In genomic region chr5:138458856-138459255, GRCh38 we compare ENCODE assay signal across 16 cellular contexts. TPM values are rescaled to one million over a fixed set of nuclear protein-coding genes. Genes with fewer than 3 reads are reported as not detected.
DNase-seq lines count a peak whose midpoint lies in the region; ATAC-seq, FAIRE-seq and TF ChIP-seq lines count a peak whose summit lies in the region.
"Had no signal": no experiment of that assay in that cellular context is flagged by ENCODE, and none has a peak within 500 bp of the region (broad histone marks: within the 10 kb centered on the region; RNA-seq: fewer than 3 reads in every experiment).

No MANE protein-coding gene starts in this region.

- H2AFZ ChIP-seq in MM.1S (ENCODE audit: low read length) (peak overlapping the region; percentile 68), GM12878 (ENCODE audit: control insufficient read depth, low read depth, low read length) (peak overlapping the region; percentile 71; the same call in 1 of the 2 replicates), neuronal stem cell (ENCODE audit: low read length) (peak overlapping the region; percentile 93)

- H3K4me2 ChIP-seq in MM.1S (ENCODE audit: low read depth, low read length): no peak overlapping the region
- H3K4me2 ChIP-seq in GM12878 (ENCODE audit: control insufficient read depth, insufficient read depth): no peak overlapping the region
- no peak overlapping the region for H3K4me2 ChIP-seq in neuronal stem cell (ENCODE audit: insufficient read depth, low read length, poor library complexity, severe bottlenecking)

- no peaks in the 10 kb centered on the region for H3K79me1 ChIP-seq in neuronal stem cell (ENCODE audit: low read depth, low read length)

- H3K4me1 ChIP-seq in MM.1S (ENCODE audit: low read length) (peaks cover 8% of the 10 kb centered on the region), GM12878 (ENCODE audit: control insufficient read depth, insufficient read depth, low read length) (peaks cover 14% of the 10 kb centered on the region), neuronal stem cell (ENCODE audit: control insufficient read depth in 2 of 2, insufficient read depth in 1 of 2, low read depth in 1 of 2, low read length in 2 of 2) (peaks cover 8 to 21% of the 10 kb centered on the region in 2 donors)

- no peak overlapping the region for H4K8ac ChIP-seq in neuronal stem cell (ENCODE audit: low read depth, low read length)

- no peak overlapping the region for H3K14ac ChIP-seq in neuronal stem cell (ENCODE audit: low read length)

- H3K23ac ChIP-seq in neuronal stem cell (ENCODE audit: low read depth, low read length, poor library complexity): no peak overlapping the region

- no peak for FAIRE-seq in GM12878 (lab: Jason Lieb, UNC)

- H3K9ac ChIP-seq in MM.1S (ENCODE audit: low read length): no peak overlapping the region
- no peak overlapping the region for H3K9ac ChIP-seq in GM12878 (ENCODE audit: control insufficient read depth, insufficient read depth, low read length)
- H3K9ac ChIP-seq in neuronal stem cell (ENCODE audit: low read depth, low read length, poor library complexity): no peak overlapping the region

- H3K4me3 ChIP-seq in MM.1S (ENCODE audit: low read length) (no peak overlapping the region), GM12878 (no peak overlapping the region), neuronal stem cell (ENCODE audit: low read length in 2 of 2) (no peak overlapping the region)
- H3K4me3 ChIP-seq: colonic mucosa, esophagus muscularis mucosa, sigmoid colon had no signal

- H3K4me1 Mint-ChIP-seq in T-helper 1 cell treated with Interleukin-12 subunit alpha and Interleukin-12 subunit beta and Interleukin-4 antibody, amounts not matched to agents 30 μg/mL and 1 μg/mL, for 36 hours (ENCODE audit: low read depth): peaks cover 23% of the 10 kb centered on the region

- peak overlapping the region; percentile 53 for H3K18ac ChIP-seq in neuronal stem cell (ENCODE audit: low read length)

- no peak for TF ChIP-seq RAD21 in GM12878 (IDR thresholded peaks at IDR 0.05; ENCODE audit: insufficient read depth, low read depth, low read length)

- no peaks in the 10 kb centered on the region for H3K79me2 ChIP-seq in MM.1S (ENCODE audit: low read length)
- no peaks in the 10 kb centered on the region for H3K79me2 ChIP-seq in GM12878 (ENCODE audit: control insufficient read depth, insufficient read depth, low read length)

- no TSS peak for BruUV-seq in GM12878 (replicated peaks; lab: Mats Ljungman, UMichigan)

- ATAC-seq in GM12878 (no peak), GM18907 (IDR thresholded peaks at IDR 0.05; ENCODE audit: unreplicated experiment) (no peak)
- ATAC-seq: Panc1 had no signal

- H3K27ac ChIP-seq in MM.1S (ENCODE audit: low read length) (no peak overlapping the region), GM12878 (ENCODE audit: control insufficient read depth, insufficient read depth) (no peak overlapping the region), neuronal stem cell (replicated peaks; ENCODE audit: low read length) (no peak overlapping the region)
- H3K27ac ChIP-seq: 22Rv1, colonic mucosa, esophagus muscularis mucosa, sigmoid colon had no signal

- H3K27ac Mint-ChIP-seq in T-helper 1 cell treated with Interleukin-12 subunit alpha and Interleukin-12 subunit beta and Interleukin-4 antibody, amounts not matched to agents 30 μg/mL and 1 μg/mL, for 36 hours: peak overlapping the region; percentile 98

- no peak overlapping the region for H3K4ac ChIP-seq in neuronal stem cell (ENCODE audit: low read length)

- SMC1A ChIA-PET in GM12878 (lab: Charles Lee; ENCODE audit: uncharacterized antibody, unreplicated experiment): interaction anchor here (0.7 kb wide), 1 partner anchor 467 kb away, joined by 3 read pairs; no protein-coding TSS in a partner anchor

- no peak overlapping the region for H2BK5ac ChIP-seq in neuronal stem cell (ENCODE audit: low read length)

- peaks cover 3% of the 10 kb centered on the region for H3K36me3 Mint-ChIP-seq in T-helper 1 cell treated with Interleukin-12 subunit alpha and Interleukin-12 subunit beta and Interleukin-4 antibody, amounts not matched to agents 30 μg/mL and 1 μg/mL, for 36 hours (ENCODE audit: low read depth)

- no peaks in the 10 kb centered on the region for H3F3A ChIP-seq in MM.1S (ENCODE audit: insufficient read depth, low read length)

- TF ChIP-seq CTCF in MM.1S (IDR thresholded peaks at IDR 0.05; ENCODE audit: low read length): no peak
- TF ChIP-seq CTCF in GM12878 (IDR thresholded peaks at IDR 0.05 in 2 of 3, conservative IDR thresholded peaks at IDR 0.05 in 1 of 3; ENCODE audit: control insufficient read depth in 2 of 3, extremely low read depth in 1 of 3, insufficient read depth in 1 of 3, low read depth in 3 of 3, low read length in 3 of 3): no peak

- 66% methylated on average over 9 of the region's 9 CpGs for WGBS in GM12878 (ENCODE audit: insufficient coverage, insufficient replicate concordance, low lambda C conversion rate, missing lambda C conversion rate)
- no CpG with 5 or more reads among the region's 9 CpGs for WGBS in neuronal stem cell (ENCODE audit: extremely low coverage in 2 of 2, insufficient read length in 2 of 2, insufficient replicate concordance in 1 of 2), 2 donors

- H3K9me3 ChIP-seq in MM.1S (replicated peaks; ENCODE audit: insufficient read depth, low read length) (no peaks in the 10 kb centered on the region), GM12878 (replicated peaks; ENCODE audit: control insufficient read depth, insufficient read depth, low read length) (no peaks in the 10 kb centered on the region), neuronal stem cell (replicated peaks in 1 of 2; ENCODE audit: control insufficient read depth in 2 of 2, insufficient read depth in 1 of 2, low read depth in 1 of 2, low read length in 2 of 2) (no peaks in the 10 kb centered on the region)
- H3K9me3 ChIP-seq: colonic mucosa, esophagus muscularis mucosa, heart right ventricle, sigmoid colon had no signal

- no peak for TF ChIP-seq POLR2A in GM12878 (IDR thresholded peaks at IDR 0.05; ENCODE audit: low read depth, low read length)

- in situ Hi-C loops in GM12878 (cut with MboI): no loop called here

- no peak for DNase-seq in T-helper 1 cell
- DNase-seq in MM.1S: no peak
- no peak for DNase-seq in GM12878 (ENCODE audit: low read depth, low spot score)
- DNase-seq in neuronal stem cell (ENCODE audit: low spot score): no peak
- no peak for DNase-seq in NCI-H2171 treated with DMSO at 0.1 percent for 48 hours (lab: John Stamatoyannopoulos, UW)
- no peak for DNase-seq in NOMO-1 treated with dmso at 0.1 percent for 144 hours (lab: John Stamatoyannopoulos, UW; ENCODE audit: unreplicated experiment)
- DNase-seq: Calu3, NCI-H510A treated with DMSO at 0.1 percent for 48 hours, sigmoid colon had no signal

- POLR2A ChIA-PET in GM12878 (lab: Charles Lee): interaction anchor here (1.5 kb wide), 1 partner anchor 85 kb away, joined by 5 read pairs; no protein-coding TSS in a partner anchor

- peak overlapping the region; percentile 59 for H3K4me3 Mint-ChIP-seq in T-helper 1 cell treated with Interleukin-12 subunit alpha and Interleukin-12 subunit beta and Interleukin-4 antibody, amounts not matched to agents 30 μg/mL and 1 μg/mL, for 36 hours

- intact Hi-C loops in GM12878 (cut with micrococcal nuclease; ENCODE audit: unreplicated experiment): no loop called here

- H3K9me2 ChIP-seq in MM.1S (replicated peaks; ENCODE audit: insufficient read depth, low read length): no peaks in the 10 kb centered on the region

- H4K20me1 ChIP-seq in MM.1S (ENCODE audit: insufficient read depth, low read length) (no peaks in the 10 kb centered on the region), GM12878 (ENCODE audit: control insufficient read depth, insufficient read depth) (no peaks in the 10 kb centered on the region)

- no peak overlapping the region for H2BK15ac ChIP-seq in neuronal stem cell (ENCODE audit: low read length)

- RAD21 ChIA-PET in GM12878 (lab: Charles Lee; ENCODE audit: unreplicated experiment): interaction anchor here (1.2 to 1.7 kb wide), 2 partner anchors 10 to 44 kb away, joined by 5 to 7 read pairs; no protein-coding TSS in a partner anchor

- no peak overlapping the region for H2BK12ac ChIP-seq in neuronal stem cell (ENCODE audit: low read length)

- H2BK120ac ChIP-seq in neuronal stem cell (ENCODE audit: low read depth, low read length): no peak overlapping the region

- H3K36me3 ChIP-seq in MM.1S (replicated peaks; ENCODE audit: insufficient read depth, low read length) (no peaks in the 10 kb centered on the region), GM12878 (ENCODE audit: control insufficient read depth in 2 of 2, insufficient read depth in 2 of 2, low read length in 1 of 2) (no peaks in the 10 kb centered on the region), neuronal stem cell (replicated peaks in 1 of 2; ENCODE audit: control insufficient read depth in 2 of 2, insufficient read depth in 2 of 2, low read length in 2 of 2) (no peaks in the 10 kb centered on the region)
- H3K36me3 ChIP-seq: colonic mucosa, esophagus muscularis mucosa, heart right ventricle, sigmoid colon had no signal

- CTCF ChIA-PET in GM12878 (lab: Yijun Ruan, JAX): interaction anchor here (1.5 to 9.2 kb wide), 2 partner anchors 9 to 45 kb away, joined by 8 to 71 read pairs; no protein-coding TSS in a partner anchor

- no peak for TF ChIP-seq EP300 in GM12878 (IDR thresholded peaks at IDR 0.05; ENCODE audit: borderline replicate concordance in 1 of 2, control insufficient read depth in 1 of 2, low read depth in 2 of 2, low read length in 2 of 2)

- H2AK5ac ChIP-seq in neuronal stem cell (ENCODE audit: low read depth, low read length): no peak overlapping the region

- H3K27me3 ChIP-seq in MM.1S (replicated peaks; ENCODE audit: insufficient read depth, low read length) (no peaks in the 10 kb centered on the region; the same call in 1 of the 2 replicates), GM12878 (replicated peaks in 1 of 2; ENCODE audit: control insufficient read depth in 2 of 2, insufficient read depth in 2 of 2, low read length in 1 of 2) (no peaks in the 10 kb centered on the region; a peak in 1 of 4 replicates), neuronal stem cell (ENCODE audit: control insufficient read depth in 3 of 3, insufficient read depth in 3 of 3, low read depth in 1 of 3, low read length in 3 of 3) (no peaks in the 10 kb centered on the region)
- H3K27me3 ChIP-seq: colonic mucosa, esophagus muscularis mucosa, heart right ventricle, sigmoid colon had no signal

- no peaks in the 10 kb centered on the region for H3K9me3 Mint-ChIP-seq in T-helper 1 cell treated with Interleukin-12 subunit alpha and Interleukin-12 subunit beta and Interleukin-4 antibody, amounts not matched to agents 30 μg/mL and 1 μg/mL, for 36 hours

- no peaks in the 10 kb centered on the region for H3K27me3 Mint-ChIP-seq in T-helper 1 cell treated with Interleukin-12 subunit alpha and Interleukin-12 subunit beta and Interleukin-4 antibody, amounts not matched to agents 30 μg/mL and 1 μg/mL, for 36 hours (ENCODE audit: low read depth)

- H4K91ac ChIP-seq in neuronal stem cell (ENCODE audit: low read depth, low read length, poor library complexity): no peak overlapping the region

RNA-seq across cellular contexts. Expression of gene EGR1, which starts 6.4 kb away (rescaled TPM):
- 9.0 and 10.5 TPM in 2 replicates for total RNA-seq in GM12878 (2013; cell fraction: nucleolus; rRNA removed)
- 0.82 and 1.1 TPM in 2 replicates for total RNA-seq in GM12878 (2014; rRNA removed)
- 0.89 and 0.92 TPM in 2 replicates for total RNA-seq in GM12878 (2014; rRNA removed; fragmentation: Illumina TruSeq; extraction: Trizol)
- 7.3 and 9.0 TPM in 2 replicates for total RNA-seq in GM12878 (2021)
- 4.2 TPM for polyA plus RNA-seq in GM12878 (2011; ENCODE audit: low read depth)
- 2.2 and 2.3 TPM in 2 replicates for polyA plus RNA-seq in GM12878 (2011; rRNA removed)
- polyA plus RNA-seq in GM12878 (2011; cell fraction: cytosol; rRNA removed): 2.8 and 5.1 TPM in 2 replicates
- 21.2 and 21.5 TPM in 2 replicates for polyA plus RNA-seq in GM12878 (2011; cell fraction: nucleus; rRNA removed)
- 8.5 and 17.1 TPM in 2 replicates for polyA plus RNA-seq in GM12878 (2012)
- polyA plus RNA-seq in GM12878 (2014; fragmentation: Illumina TruSeq; extraction: Trizol): 4.3 and 5.7 TPM in 2 replicates
- 1 to 10 TPM; 1.7 to 2.8 TPM for polyA plus RNA-seq in GM12878 (2014; fragmentation: Nextera tagmentation; extraction: Ambion mirVana)
- 4.6 and 5.5 TPM in 2 replicates for polyA plus RNA-seq in GM12878 (2014; rRNA removed)
- 1 to 10 TPM; 1.6 to 3.1 TPM for polyA plus RNA-seq in GM12878 (2016; fragmentation: Nextera tagmentation; extraction: Ambion mirVana)
- 3.7 and 8.6 TPM in 2 replicates for polyA minus RNA-seq in GM12878 (2011; rRNA and poly(A)+ RNA removed)
- 8.8 and 11.9 TPM in 2 replicates for polyA minus RNA-seq in GM12878 (2011; cell fraction: cytosol; rRNA and poly(A)+ RNA removed)
- 13.2 and 20.7 TPM in 2 replicates for polyA minus RNA-seq in GM12878 (2011; cell fraction: nucleus; rRNA and poly(A)+ RNA removed)
- polyA plus RNA-seq in neuronal stem cell (2013, experiment 1 of 2): 131 TPM
- polyA plus RNA-seq in neuronal stem cell (2013, experiment 2 of 2): 132 TPM

RNA-seq across cellular contexts. Expression of gene REEP2, which starts 20.0 kb away (rescaled TPM):
- 1.2 and 3.8 TPM in 2 replicates for total RNA-seq in GM12878 (2013; cell fraction: nucleolus; rRNA removed)
- total RNA-seq in GM12878 (2014; rRNA removed) (1.9 TPM in 2 replicates), GM12878 (2014; rRNA removed; fragmentation: Illumina TruSeq; extraction: Trizol) (1.2 and 1.4 TPM in 2 replicates), GM12878 (2021) (2.5 and 3.1 TPM in 2 replicates)
- polyA plus RNA-seq in GM12878 (2011; ENCODE audit: low read depth): 0.71 TPM
- polyA plus RNA-seq in GM12878 (2011; rRNA removed) (1.2 and 2.3 TPM in 2 replicates), GM12878 (2014; fragmentation: Illumina TruSeq; extraction: Trizol) (0.59 and 1.6 TPM in 2 replicates), GM12878 (2014; fragmentation: Nextera tagmentation; extraction: Ambion mirVana) (under 1 TPM; 0.10 to 0.13 TPM), GM12878 (2014; rRNA removed) (1.4 and 2.2 TPM in 2 replicates), GM12878 (2016; fragmentation: Nextera tagmentation; extraction: Ambion mirVana) (1 to 10 TPM; 2.2 to 2.4 TPM)
- polyA plus RNA-seq in GM12878 (2011; cell fraction: cytosol; rRNA removed): 2.4 and 2.5 TPM in 2 replicates
- 2.3 and 2.9 TPM in 2 replicates for polyA plus RNA-seq in GM12878 (2011; cell fraction: nucleus; rRNA removed)
- 2.5 and 3.3 TPM in 2 replicates for polyA plus RNA-seq in GM12878 (2012)
- polyA minus RNA-seq in GM12878 (2011; rRNA and poly(A)+ RNA removed): 1.2 and 2.7 TPM in 2 replicates
- 0.83 and 1.1 TPM in 2 replicates for polyA minus RNA-seq in GM12878 (2011; cell fraction: cytosol; rRNA and poly(A)+ RNA removed)
- polyA minus RNA-seq in GM12878 (2011; cell fraction: nucleus; rRNA and poly(A)+ RNA removed): 0.60 and 0.67 TPM in 2 replicates
- 65.9 TPM for polyA plus RNA-seq in neuronal stem cell (2013, experiment 1 of 2)
- 64.9 TPM for polyA plus RNA-seq in neuronal stem cell (2013, experiment 2 of 2)
